11 cellular contexts compared by ENCODE assay signal in genomic region chr14:104450811-104451401, GRCh38.
"Had no signal": no experiment of that assay in that cellular context is flagged by ENCODE, and none has a peak within 500 bp of the region (broad histone marks: within the 10 kb centered on the region; RNA-seq: fewer than 3 reads in every experiment).

No MANE protein-coding gene starts in this region.

- H3K4me1 ChIP-seq: spleen had no signal

- DNase-seq: activated CD4-positive, alpha-beta T cell treated with anti-CD3 and anti-CD28 coated beads, Interleukin-2, amount 10 ng/mL, durations not matched to agents 24 days and 14 days; activated naive CD4-positive, alpha-beta T cell; activated T-cell treated with anti-CD3 and anti-CD28 coated beads, Interleukin-2, amount 50 U/mL, for 72 hours; effector CD4-positive, alpha-beta T cell; heart right ventricle; midbrain; naive B cell; spleen; stimulated activated naive CD4-positive, alpha-beta T cell treated with Interleukin-2 at 50 U/mL for 16 hours had no signal

- H3K9me3 ChIP-seq: neutrophil had no signal

- ATAC-seq: activated T-cell treated with anti-CD3 and anti-CD28 coated beads, Interleukin-2, amount 50 U/mL, for 72 hours; heart right ventricle; SK-N-SH treated with all-trans-retinoic acid at 6 μM for 48 hours had no signal

- H3K36me3 ChIP-seq: heart right ventricle, neutrophil, spleen had no signal

- H3K27ac ChIP-seq: heart right ventricle, neutrophil, spleen had no signal

- H3K4me3 ChIP-seq: heart right ventricle, spleen had no signal
